Comparison of ENCODE assay signal across 18 cellular contexts in genomic region chr6:119174085-119174445, GRCh38.
DNase-seq lines count a peak whose midpoint lies in the region; ATAC-seq and TF ChIP-seq lines count a peak whose summit lies in the region.
"Had no signal": no experiment of that assay in that cellular context is flagged by ENCODE, and none has a peak within 500 bp of the region (broad histone marks: within the 10 kb centered on the region; RNA-seq: fewer than 3 reads in every experiment).

No MANE protein-coding gene starts in this region.

- H3K27ac ChIP-seq in HCT116 (ENCODE audit: low read depth, low read length) (peak overlapping the region; percentile 91), hepatocyte (peak overlapping the region; percentile 6)

- no peak overlapping the region for H3K4me3 Mint-ChIP-seq in type B pancreatic cell
- no peak overlapping the region for H3K4me3 Mint-ChIP-seq in WTC11
- H3K4me3 Mint-ChIP-seq: CD4-positive, CD25-positive, alpha-beta regulatory T cell; CD8-positive, alpha-beta memory T cell; GM23338 had no signal

- intact Hi-C loops in HCT116 (cut with micrococcal nuclease), result no loop called here

- TSS peak; percentile 6 for BruUV-seq in HCT116 (replicated peaks; lab: Mats Ljungman, UMichigan)

- H3K27me3 Mint-ChIP-seq in type B pancreatic cell, result no peaks in the 10 kb centered on the region
- no peaks in the 10 kb centered on the region for H3K27me3 Mint-ChIP-seq in WTC11 (ENCODE audit: low read depth)
- H3K27me3 Mint-ChIP-seq: CD4-positive, CD25-positive, alpha-beta regulatory T cell; CD8-positive, alpha-beta memory T cell had no signal

- H3K4me3 ChIP-seq in HCT116 (replicated peaks in 1 of 2; ENCODE audit: low read depth in 1 of 2, low read length in 2 of 2), result no peak overlapping the region
- no peak overlapping the region for H3K4me3 ChIP-seq in hepatocyte
- H3K4me3 ChIP-seq: GM23338 had no signal

- H4K20me1 ChIP-seq in HCT116 (ENCODE audit: insufficient read depth), result no peaks in the 10 kb centered on the region
- H4K20me1 ChIP-seq in hepatocyte (ENCODE audit: insufficient read depth, poor library complexity, severe bottlenecking), result no peaks in the 10 kb centered on the region

- no peak overlapping the region for H2AFZ ChIP-seq in HCT116 (ENCODE audit: low read depth, low read length, poor library complexity, severe bottlenecking)
- H2AFZ ChIP-seq in hepatocyte, result no peak overlapping the region
- H2AFZ ChIP-seq: GM23338 had no signal

- ATAC-seq in HCT116 (no peak), GM19397 (IDR thresholded peaks at IDR 0.05; ENCODE audit: unreplicated experiment) (no peak), WTC11 (no peak)
- ATAC-seq: GM23338 had no signal

- no peaks in the 10 kb centered on the region for H3K9me2 ChIP-seq in HCT116 (ENCODE audit: insufficient read depth)
- no peaks in the 10 kb centered on the region for H3K9me2 ChIP-seq in hepatocyte (replicated peaks; ENCODE audit: insufficient read depth)

- DNase-seq in HCT116 (ENCODE audit: low read depth, low spot score) (no peak), NCI-H69 (lab: John Stamatoyannopoulos, UW) (peak; percentile 27), hepatocyte (ENCODE audit: low spot score) (no peak), type B pancreatic cell (ENCODE audit: extremely low spot score, unreplicated experiment) (no peak), WTC11 (ENCODE audit: low spot score) (no peak)
- no peak for DNase-seq in stimulated activated CD4-positive, alpha-beta T cell treated with anti-CD3 and anti-CD28 coated beads, Interleukin-12 subunit alpha, Interleukin-12 subunit beta, amount 100 ng/mL, for 4 hours
- DNase-seq: ACHN; BE2C; C1 segment of cervical spinal cord; CD4-positive, CD25-positive, alpha-beta regulatory T cell; CD8-positive, alpha-beta memory T cell; COR-L47; DMS153; DMS79; GDM1; HCEC 1CT had no signal

- no peaks in the 10 kb centered on the region for H3K36me3 Mint-ChIP-seq in type B pancreatic cell
- H3K36me3 Mint-ChIP-seq in WTC11, result no peaks in the 10 kb centered on the region
- H3K36me3 Mint-ChIP-seq: CD4-positive, CD25-positive, alpha-beta regulatory T cell had no signal

- H3K27me3 ChIP-seq in HCT116 (ENCODE audit: insufficient read depth, low read length), result no peaks in the 10 kb centered on the region
- H3K27me3 ChIP-seq in hepatocyte, result no peaks in the 10 kb centered on the region
- H3K27me3 ChIP-seq: BE2C had no signal

- H3K9me3 Mint-ChIP-seq in type B pancreatic cell (no peaks in the 10 kb centered on the region), WTC11 (no peaks in the 10 kb centered on the region)
- H3K9me3 Mint-ChIP-seq: CD4-positive, CD25-positive, alpha-beta regulatory T cell; CD8-positive, alpha-beta memory T cell; GM23338 had no signal

- H3K9ac ChIP-seq in HCT116 (ENCODE audit: low read length), result no peak overlapping the region

- H3K36me3 ChIP-seq in HCT116 (ENCODE audit: control insufficient read depth in 1 of 2, insufficient read depth in 2 of 2, low read length in 2 of 2) (peaks cover 0 to 6% of the 10 kb centered on the region in 2 experiments; a peak in 1 of 4 replicates), hepatocyte (replicated peaks; ENCODE audit: insufficient read depth, low read depth) (no peaks in the 10 kb centered on the region)

- POLR2A ChIA-PET in HCT116 (lab: Charles Lee), result no interaction called here
- POLR2A ChIA-PET in WTC11 (lab: Charles Lee), result no interaction called here

- H3K4me1 ChIP-seq in HCT116 (ENCODE audit: control insufficient read depth in 1 of 2, insufficient read depth in 2 of 2, low read length in 2 of 2) (peaks cover 29 to 65% of the 10 kb centered on the region in 2 experiments), hepatocyte (ENCODE audit: insufficient read depth) (peaks cover 33% of the 10 kb centered on the region)

- H3K9me3 ChIP-seq in HCT116 (ENCODE audit: control insufficient read depth in 1 of 2, insufficient read depth in 1 of 2, low read depth in 1 of 2, low read length in 2 of 2) (no peaks in the 10 kb centered on the region), hepatocyte (ENCODE audit: low read depth) (no peaks in the 10 kb centered on the region)
- H3K9me3 ChIP-seq: BE2C had no signal

- TF ChIP-seq POLR2A in HCT116 (IDR thresholded peaks at IDR 0.05; ENCODE audit: borderline replicate concordance, extremely low read depth, insufficient read depth, insufficient read length), result no peak

- no peak for TF ChIP-seq CTCF in HCT116 (IDR thresholded peaks at IDR 0.05 in 2 of 3, conservative IDR thresholded peaks at IDR 0.05 in 1 of 3; ENCODE audit: borderline replicate concordance in 1 of 3, insufficient read depth in 1 of 3, low read depth in 2 of 3, low read length in 2 of 3)
- no peak for TF ChIP-seq CTCF in hepatocyte (IDR thresholded peaks at IDR 0.05; ENCODE audit: poor library complexity)
- TF ChIP-seq CTCF in type B pancreatic cell (conservative IDR thresholded peaks at IDR 0.05), result no peak
- no peak for TF ChIP-seq CTCF in WTC11 (IDR thresholded peaks at IDR 0.05)

- TF ChIP-seq RAD21 in HCT116 (IDR thresholded peaks at IDR 0.05; ENCODE audit: low read depth), result no peak

- RAD21 ChIA-PET in HCT116 (lab: Charles Lee; ENCODE audit: low non-redundant PET in 1 of 2, low total read pairs in 2 of 2, uncharacterized antibody in 2 of 2, unreplicated experiment in 2 of 2), result no interaction called here

- peak overlapping the region; percentile 48 for H3K27ac Mint-ChIP-seq in type B pancreatic cell
- H3K27ac Mint-ChIP-seq in WTC11, result no peak overlapping the region
- H3K27ac Mint-ChIP-seq: CD4-positive, CD25-positive, alpha-beta regulatory T cell; GM23338 had no signal

- H3K79me2 ChIP-seq in HCT116 (ENCODE audit: insufficient read depth, low read length), result no peaks in the 10 kb centered on the region
- no peaks in the 10 kb centered on the region for H3K79me2 ChIP-seq in hepatocyte

- WGBS in hepatocyte (ENCODE audit: low lambda C conversion rate, missing lambda C conversion rate), result 59% methylated on average over 3 of the region's 3 CpGs

- CTCF ChIA-PET in HCT116 (lab: Charles Lee) (no interaction called here), WTC11 (lab: Charles Lee) (no interaction called here)

- H3K4me2 ChIP-seq in HCT116 (ENCODE audit: low read length), result no peak overlapping the region
- peak overlapping the region; percentile 50 for H3K4me2 ChIP-seq in hepatocyte
- H3K4me2 ChIP-seq: GM23338 had no signal

- H3K4me1 Mint-ChIP-seq in type B pancreatic cell (ENCODE audit: unreplicated experiment) (peaks cover 28% of the 10 kb centered on the region), WTC11 (peaks cover 8% of the 10 kb centered on the region; the same call in 1 of the 2 replicates)

TF ChIP-seq in HCT116, 20 proteins besides CTCF, POLR2A, EP300 and RAD21 (continues in another document):
- TF ChIP-seq SP1 (IDR thresholded peaks at IDR 0.05; ENCODE audit: low read depth) (no peak), SRF (IDR thresholded peaks at IDR 0.05; ENCODE audit: low read depth) (no peak), ELF1 (IDR thresholded peaks at IDR 0.05; ENCODE audit: borderline replicate concordance, low read depth) (no peak), EZH2 (IDR thresholded peaks at IDR 0.05) (no peak), POLR2AphosphoS5 (IDR thresholded peaks at IDR 0.05; ENCODE audit: low read depth, low read length) (no peak), SIN3A (IDR thresholded peaks at IDR 0.05; ENCODE audit: low read depth) (no peak), ZFX (IDR thresholded peaks at IDR 0.05) (no peak), TCF7L2 (IDR thresholded peaks at IDR 0.05; ENCODE audit: borderline replicate concordance, extremely low read depth, insufficient read depth, insufficient read length) (no peak)

TF ChIP-seq in WTC11, 78 proteins besides CTCF, POLR2A, EP300 and RAD21:
- no peak for TF ChIP-seq E2F4 (CRISPR knock-in tag; IDR thresholded peaks at IDR 0.05; ENCODE audit: borderline replicate concordance, low read depth)
TF ChIP-seq in WTC11: peak in this region for 0.
